21 cellular contexts compared by ENCODE assay signal in the genomic region with DNA sequence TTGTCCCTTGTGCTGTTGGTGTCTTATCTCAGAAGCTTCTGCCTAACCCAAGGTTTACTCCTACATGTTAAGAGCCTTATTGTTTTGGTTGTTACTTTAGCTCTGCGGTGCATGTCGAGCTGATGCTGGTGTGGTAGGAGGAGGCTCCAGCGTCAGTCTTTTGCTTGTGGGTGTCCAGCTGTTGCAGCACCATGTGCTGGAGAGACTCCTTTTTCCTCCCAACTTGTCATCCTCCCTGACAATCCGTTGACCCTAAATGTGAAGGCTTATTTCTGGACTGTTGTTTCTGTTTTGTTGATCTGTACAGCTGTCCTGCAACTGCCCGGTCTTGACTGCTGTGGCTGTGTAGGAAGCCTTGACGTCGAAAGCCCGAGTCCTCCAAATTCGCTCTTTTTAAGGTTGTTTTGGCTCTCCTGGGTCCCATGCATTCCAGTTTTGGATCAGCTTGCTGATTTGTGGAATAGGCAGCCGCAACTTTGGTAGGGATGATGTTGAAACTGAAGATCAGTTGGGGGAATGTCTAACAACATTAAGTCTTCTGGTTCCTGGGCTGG. TPM values are rescaled to one million over a fixed set of nuclear protein-coding genes. Genes with fewer than 3 reads are reported as not detected.
DNase-seq lines count a peak whose midpoint lies in the region; ATAC-seq and TF ChIP-seq lines count a peak whose summit lies in the region.
"Had no signal": no experiment of that assay in that cellular context is flagged by ENCODE, and none has a peak within 500 bp of the region (broad histone marks: within the 10 kb centered on the region; RNA-seq: fewer than 3 reads in every experiment).

No MANE protein-coding gene starts in this region.

- H3K9me3 Mint-ChIP-seq in CD4-positive, alpha-beta T cell: no peaks in the 10 kb centered on the region
- H3K9me3 Mint-ChIP-seq in CD8-positive, alpha-beta memory T cell: no peaks in the 10 kb centered on the region
- H3K9me3 Mint-ChIP-seq in activated CD8-positive, alpha-beta memory T cell treated with anti-CD3 and anti-CD28 coated beads, Interleukin-2, amount 10 ng/mL, durations not matched to agents 7 days and 5 days (ENCODE audit: low read depth): no peaks in the 10 kb centered on the region
- H3K9me3 Mint-ChIP-seq: activated naive CD4-positive, alpha-beta T cell treated with anti-CD3 and anti-CD28 coated beads, Interleukin-2, amount 50 U/mL, for 24 hours; naive B cell had no signal

- CTCF ChIA-PET in CD4-positive, alpha-beta T cell (lab: Charles Lee): no interaction called here
- CTCF ChIA-PET in CD8-positive, alpha-beta memory T cell (lab: Charles Lee): no interaction called here
- CTCF ChIA-PET in activated CD8-positive, alpha-beta memory T cell treated with anti-CD3 and anti-CD28 coated beads, Interleukin-2, amount 10 ng/mL, durations not matched to agents 7 days and 5 days (lab: Charles Lee): interaction anchor here (0.9 to 1.2 kb wide), 2 partner anchors 37 to 175 kb away, joined by 3 to 5 read pairs; no protein-coding TSS in a partner anchor

- H3K27me3 Mint-ChIP-seq in CD4-positive, alpha-beta T cell: no peaks in the 10 kb centered on the region
- no peaks in the 10 kb centered on the region for H3K27me3 Mint-ChIP-seq in CD8-positive, alpha-beta memory T cell
- no peaks in the 10 kb centered on the region for H3K27me3 Mint-ChIP-seq in activated CD8-positive, alpha-beta memory T cell treated with anti-CD3 and anti-CD28 coated beads, Interleukin-2, amount 10 ng/mL, durations not matched to agents 7 days and 5 days
- H3K27me3 Mint-ChIP-seq: activated naive CD4-positive, alpha-beta T cell treated with anti-CD3 and anti-CD28 coated beads, Interleukin-2, amount 50 U/mL, for 24 hours; naive B cell had no signal

- no peak for DNase-seq in CD4-positive, alpha-beta T cell
- DNase-seq in CD8-positive, alpha-beta memory T cell: no peak
- peak; percentile 62 for DNase-seq in fibroblast of villous mesenchyme (ENCODE audit: low read depth)
- no peak for DNase-seq in activated CD8-positive, alpha-beta memory T cell treated with anti-CD3 and anti-CD28 coated beads, Interleukin-2, amount 10 ng/mL, durations not matched to agents 7 days and 5 days
- DNase-seq: C1 segment of cervical spinal cord, cortex of kidney, H7, KBM-7, mesenchymal stem cell, naive B cell, NCI-H1105 treated with DMSO at 0.1 percent for 48 hours, NCI-H1930, NCI-H226, NCI-H748 treated with DMSO at 0.1 percent for 48 hours, SJCRH30, spleen had no signal

- no peak overlapping the region for H3K27ac ChIP-seq in CD4-positive, alpha-beta T cell (ENCODE audit: low read depth, low read length)
- no peak overlapping the region for H3K27ac ChIP-seq in CD8-positive, alpha-beta memory T cell (ENCODE audit: low read depth, low read length)
- peak overlapping the region; percentile 78 for H3K27ac ChIP-seq in rectal smooth muscle tissue (ENCODE audit: low read depth, low read length)
- H3K27ac ChIP-seq: SJCRH30 had no signal

- no peaks in the 10 kb centered on the region for H3K9me3 ChIP-seq in CD4-positive, alpha-beta T cell (ENCODE audit: control insufficient read depth, low read length)
- H3K9me3 ChIP-seq in CD8-positive, alpha-beta memory T cell (ENCODE audit: low read length): no peaks in the 10 kb centered on the region
- H3K9me3 ChIP-seq: esophagus muscularis mucosa, SJCRH30, spleen had no signal

- H3K4me3 Mint-ChIP-seq in CD4-positive, alpha-beta T cell: no peak overlapping the region
- no peak overlapping the region for H3K4me3 Mint-ChIP-seq in CD8-positive, alpha-beta memory T cell
- no peak overlapping the region for H3K4me3 Mint-ChIP-seq in activated CD8-positive, alpha-beta memory T cell treated with anti-CD3 and anti-CD28 coated beads, Interleukin-2, amount 10 ng/mL, durations not matched to agents 7 days and 5 days
- H3K4me3 Mint-ChIP-seq: activated naive CD4-positive, alpha-beta T cell treated with anti-CD3 and anti-CD28 coated beads, Interleukin-2, amount 50 U/mL, for 24 hours; naive B cell had no signal

- H3K9ac ChIP-seq in rectal smooth muscle tissue (ENCODE audit: low read length): no peak overlapping the region

- H3K27ac Mint-ChIP-seq in CD4-positive, alpha-beta T cell: peak overlapping the region; percentile 83
- H3K27ac Mint-ChIP-seq in CD8-positive, alpha-beta memory T cell: peak overlapping the region; percentile 19 to 82 (median 56)
- no peak overlapping the region for H3K27ac Mint-ChIP-seq in activated CD8-positive, alpha-beta memory T cell treated with anti-CD3 and anti-CD28 coated beads, Interleukin-2, amount 10 ng/mL, durations not matched to agents 7 days and 5 days

- intact Hi-C loops in CD4-positive, alpha-beta T cell (cut with DNase I, micrococcal nuclease): no loop called here

- H3K36me3 ChIP-seq in CD8-positive, alpha-beta memory T cell (ENCODE audit: insufficient read depth, low read length): peaks cover 28% of the 10 kb centered on the region
- peaks cover 21% of the 10 kb centered on the region for H3K36me3 ChIP-seq in rectal smooth muscle tissue (ENCODE audit: control insufficient read depth, insufficient read depth, low read length)

- no peak for ATAC-seq in CD4-positive, alpha-beta T cell (ENCODE audit: poor library complexity)
- no peak for ATAC-seq in GM18907 (IDR thresholded peaks at IDR 0.05; ENCODE audit: unreplicated experiment)
- ATAC-seq in HG03520 (IDR thresholded peaks at IDR 0.05; ENCODE audit: unreplicated experiment): no peak
- ATAC-seq in activated CD8-positive, alpha-beta memory T cell treated with anti-CD3 and anti-CD28 coated beads, Interleukin-2, amount 10 ng/mL, durations not matched to agents 7 days and 5 days: no peak

- H3K4me3 ChIP-seq in CD8-positive, alpha-beta memory T cell (ENCODE audit: low read length): no peak overlapping the region
- H3K4me3 ChIP-seq in fibroblast of villous mesenchyme (ENCODE audit: low read depth, low read length): no peak overlapping the region
- H3K4me3 ChIP-seq in rectal smooth muscle tissue (ENCODE audit: low read length): no peak overlapping the region
- H3K4me3 ChIP-seq: esophagus muscularis mucosa, SJCRH30, spleen had no signal

- no peak for TF ChIP-seq CTCF in CD4-positive, alpha-beta T cell (IDR thresholded peaks at IDR 0.05)
- no peak for TF ChIP-seq CTCF in fibroblast of villous mesenchyme (IDR thresholded peaks at IDR 0.05; ENCODE audit: insufficient read depth, low read depth, low read length)

- POLR2A ChIA-PET in CD4-positive, alpha-beta T cell (lab: Charles Lee): no interaction called here
- POLR2A ChIA-PET in CD8-positive, alpha-beta memory T cell (lab: Charles Lee): no interaction called here

- peaks cover 83% of the 10 kb centered on the region for H3K36me3 Mint-ChIP-seq in CD4-positive, alpha-beta T cell (ENCODE audit: low read depth)
- H3K36me3 Mint-ChIP-seq in CD8-positive, alpha-beta memory T cell: peaks cover 0 to 83% (median 17%) of the 10 kb centered on the region in 3 donors
- peaks cover 32% of the 10 kb centered on the region for H3K36me3 Mint-ChIP-seq in activated CD8-positive, alpha-beta memory T cell treated with anti-CD3 and anti-CD28 coated beads, Interleukin-2, amount 10 ng/mL, durations not matched to agents 7 days and 5 days

- H3K4me1 Mint-ChIP-seq in CD4-positive, alpha-beta T cell (ENCODE audit: low read depth): peaks cover 38% of the 10 kb centered on the region
- peaks cover 35 to 56% (median 52%) of the 10 kb centered on the region in 3 donors for H3K4me1 Mint-ChIP-seq in CD8-positive, alpha-beta memory T cell
- peaks cover 26% of the 10 kb centered on the region for H3K4me1 Mint-ChIP-seq in activated CD8-positive, alpha-beta memory T cell treated with anti-CD3 and anti-CD28 coated beads, Interleukin-2, amount 10 ng/mL, durations not matched to agents 7 days and 5 days

- no peaks in the 10 kb centered on the region for H3K27me3 ChIP-seq in CD4-positive, alpha-beta T cell (ENCODE audit: control insufficient read depth, insufficient read depth, low read length)
- H3K27me3 ChIP-seq in CD8-positive, alpha-beta memory T cell (ENCODE audit: insufficient read depth, low read length, poor library complexity, severe bottlenecking): no peaks in the 10 kb centered on the region
- H3K27me3 ChIP-seq in rectal smooth muscle tissue (ENCODE audit: control insufficient read depth, insufficient read depth, low read length): no peaks in the 10 kb centered on the region
- H3K27me3 ChIP-seq: esophagus muscularis mucosa, SJCRH30, spleen had no signal

- H3K4me1 ChIP-seq in CD8-positive, alpha-beta memory T cell (ENCODE audit: insufficient read depth, low read length): peaks cover 13% of the 10 kb centered on the region
- peaks cover 20% of the 10 kb centered on the region for H3K4me1 ChIP-seq in rectal smooth muscle tissue (ENCODE audit: control insufficient read depth, insufficient read depth, low read length)
- H3K4me1 ChIP-seq: SJCRH30 had no signal

RNA-seq across cellular contexts. Expression of gene NAXD, which starts 15.3 kb away (rescaled TPM):
- 10 to 100 TPM; 17.4 to 17.8 TPM for total RNA-seq in CD4-positive, alpha-beta T cell
- total RNA-seq in CD8-positive, alpha-beta memory T cell: 10 to 100 TPM; 19.9 to 20.7 TPM
- polyA plus RNA-seq in CD8-positive, alpha-beta memory T cell: 17.0 TPM
- 13.5 and 16.8 TPM in 2 replicates for total RNA-seq in fibroblast of villous mesenchyme
- 10 to 100 TPM; 26.3 to 29.5 TPM for total RNA-seq in activated CD8-positive, alpha-beta memory T cell treated with anti-CD3 and anti-CD28 coated beads, Interleukin-2, amount 10 ng/mL, durations not matched to agents 7 days and 5 days
